In genomic region chr3:185552358-185552877, GRCh38 we compare ENCODE assay signal across 8 cellular contexts. TPM values are rescaled to one million over a fixed set of nuclear protein-coding genes. Genes with fewer than 3 reads are reported as not detected.
DNase-seq lines count a peak whose midpoint lies in the region; ATAC-seq and TF ChIP-seq lines count a peak whose summit lies in the region.
"Had no signal": no experiment of that assay in that cellular context is flagged by ENCODE, and none has a peak within 500 bp of the region (broad histone marks: within the 10 kb centered on the region; RNA-seq: fewer than 3 reads in every experiment).

Gene LIPH, minus strand, starts transcription at chr3:185552588. Its CDS starts 117 bp downstream, at chr3:185552471.

- no peaks in the 10 kb centered on the region for H3K36me3 Mint-ChIP-seq in activated T-helper 1 cell treated with anti-CD3 and anti-CD28 coated beads, Interleukin-12 subunit alpha, Interleukin-12 subunit beta, Interleukin-2, Interleukin-4 antibody, amounts not matched to agents 30 ng/mL and 10 ng/mL and 1 ng/mL, durations not matched to agents 14 hours and 24 hours and 36 hours (ENCODE audit: low read depth)

- no peak within 1 kb of the TSS for H3K9ac ChIP-seq in HUES48 (ENCODE audit: low read depth, low read length)

- H3K27ac Mint-ChIP-seq in activated T-helper 1 cell treated with anti-CD3 and anti-CD28 coated beads, Interleukin-12 subunit alpha, Interleukin-12 subunit beta, Interleukin-2, Interleukin-4 antibody, amounts not matched to agents 30 ng/mL and 10 ng/mL and 1 ng/mL, durations not matched to agents 14 hours and 24 hours and 36 hours: peak within 1 kb of the TSS; percentile 42

- no peak within 1 kb of the TSS for H3K4me3 Mint-ChIP-seq in activated T-helper 1 cell treated with anti-CD3 and anti-CD28 coated beads, Interleukin-12 subunit alpha, Interleukin-12 subunit beta, Interleukin-2, Interleukin-4 antibody, amounts not matched to agents 30 ng/mL and 10 ng/mL and 1 ng/mL, durations not matched to agents 14 hours and 24 hours and 36 hours

- intact Hi-C loops in activated T-helper 1 cell treated with anti-CD3 and anti-CD28 coated beads, Interleukin-12 subunit alpha, Interleukin-12 subunit beta, Interleukin-2, Interleukin-4 antibody, amounts not matched to agents 30 ng/mL and 10 ng/mL and 1 ng/mL, durations not matched to agents 14 hours and 24 hours and 36 hours (cut with micrococcal nuclease): loop anchor here (2.0 kb wide), 1 partner anchor 54 kb away; the partner anchor contains the start of gene TMEM41A
- intact Hi-C loops in mucosa of descending colon (cut with DNase I, micrococcal nuclease): no loop called here

- H3K9me3 ChIP-seq in HUES48 (ENCODE audit: control insufficient read depth, insufficient read depth, low read length) (no peaks in the 10 kb centered on the region), mucosa of descending colon (no peaks in the 10 kb centered on the region), BE2C (no peaks in the 10 kb centered on the region)
- H3K9me3 ChIP-seq: neutrophil had no signal

- DNase-seq in activated T-helper 1 cell treated with anti-CD3 and anti-CD28 coated beads, Interleukin-12 subunit alpha, Interleukin-12 subunit beta, Interleukin-2, Interleukin-4 antibody, amounts not matched to agents 30 ng/mL and 10 ng/mL and 1 ng/mL, durations not matched to agents 14 hours and 24 hours and 36 hours (ENCODE audit: low spot score): no peak
- DNase-seq in mucosa of descending colon (peak in 2 of 3 donors; percentile 57 to 81), mesenteric fat pad (ENCODE audit: low spot score) (no peak), BE2C (no peak)

- TF ChIP-seq CTCF in mucosa of descending colon (IDR thresholded peaks at IDR 0.05) (no peak), BE2C (IDR thresholded peaks at IDR 0.05; ENCODE audit: low read depth, low read length) (no peak)

- peak within 1 kb of the TSS; percentile 39 for H3K27ac ChIP-seq in HUES48 (ENCODE audit: low read depth, low read length)
- H3K27ac ChIP-seq: neutrophil had no signal

- ATAC-seq in GM18498 (IDR thresholded peaks at IDR 0.05; ENCODE audit: unreplicated experiment) (peak; percentile 75), GM21515 (IDR thresholded peaks at IDR 0.05; ENCODE audit: unreplicated experiment) (peak; percentile 76), mucosa of descending colon (peak; percentile 85)

- H3K27me3 ChIP-seq in HUES48 (ENCODE audit: control insufficient read depth, insufficient read depth, low read length) (no peaks in the 10 kb centered on the region), BE2C (no peaks in the 10 kb centered on the region)
- H3K27me3 ChIP-seq: neutrophil had no signal

- H3K4me1 Mint-ChIP-seq in activated T-helper 1 cell treated with anti-CD3 and anti-CD28 coated beads, Interleukin-12 subunit alpha, Interleukin-12 subunit beta, Interleukin-2, Interleukin-4 antibody, amounts not matched to agents 30 ng/mL and 10 ng/mL and 1 ng/mL, durations not matched to agents 14 hours and 24 hours and 36 hours (ENCODE audit: low read depth): peaks cover 9% of the 10 kb centered on the region

- no peaks in the 10 kb centered on the region for H3K9me3 Mint-ChIP-seq in activated T-helper 1 cell treated with anti-CD3 and anti-CD28 coated beads, Interleukin-12 subunit alpha, Interleukin-12 subunit beta, Interleukin-2, Interleukin-4 antibody, amounts not matched to agents 30 ng/mL and 10 ng/mL and 1 ng/mL, durations not matched to agents 14 hours and 24 hours and 36 hours

- H3K4me1 ChIP-seq in HUES48 (ENCODE audit: control insufficient read depth, insufficient read depth, low read length) (peaks cover 6% of the 10 kb centered on the region), mucosa of descending colon (ENCODE audit: low read depth) (peaks cover 25% of the 10 kb centered on the region), BE2C (no peaks in the 10 kb centered on the region)

- H3K36me3 ChIP-seq in HUES48 (ENCODE audit: control insufficient read depth, insufficient read depth, low read length) (no peaks in the 10 kb centered on the region), mucosa of descending colon (ENCODE audit: low read depth) (no peaks in the 10 kb centered on the region), BE2C (no peaks in the 10 kb centered on the region)
- H3K36me3 ChIP-seq: neutrophil had no signal

- H3K4me3 ChIP-seq in HUES48 (ENCODE audit: low read depth, low read length) (no peak within 1 kb of the TSS), mucosa of descending colon (peak within 1 kb of the TSS; percentile 14), BE2C (ENCODE audit: low read depth, low read length) (no peak within 1 kb of the TSS)

- H3K27me3 Mint-ChIP-seq in activated T-helper 1 cell treated with anti-CD3 and anti-CD28 coated beads, Interleukin-12 subunit alpha, Interleukin-12 subunit beta, Interleukin-2, Interleukin-4 antibody, amounts not matched to agents 30 ng/mL and 10 ng/mL and 1 ng/mL, durations not matched to agents 14 hours and 24 hours and 36 hours (ENCODE audit: insufficient read depth): no peaks in the 10 kb centered on the region

RNA-seq across cellular contexts. Expression of gene LIPH, which starts in this region (rescaled TPM):
- total RNA-seq in activated T-helper 1 cell treated with anti-CD3 and anti-CD28 coated beads, Interleukin-12 subunit alpha, Interleukin-12 subunit beta, Interleukin-2, Interleukin-4 antibody, amounts not matched to agents 30 ng/mL and 10 ng/mL and 1 ng/mL, durations not matched to agents 14 hours and 24 hours and 36 hours: not detected in 2 replicates
- 100 to 1,000 TPM in 2 of 3 donors, 10 to 100 TPM in 1; 46.3 to 165 (median 122) TPM for total RNA-seq in mucosa of descending colon
- 0.48 TPM for total RNA-seq in mesenteric fat pad
- not detected for polyA plus RNA-seq in BE2C (2012; ENCODE audit: insufficient read depth, insufficient read length, low read depth)

Comparison
In these comparisons a context has a peak if more than half of its experiments do, and no peak if none do; other contexts are left out.
1. RNA of gene LIPH (total RNA-seq): 46.3 to 165 TPM in mucosa of descending colon; 0.48 TPM in mesenteric fat pad (single experiment) and not detected in activated T-helper 1 cell treated with anti-CD3 and anti-CD28 coated beads, Interleukin-12 subunit alpha, Interleukin-12 subunit beta, Interleukin-2, Interleukin-4 antibody, amounts not matched to agents 30 ng/mL and 10 ng/mL and 1 ng/mL, durations not matched to agents 14 hours and 24 hours and 36 hours; every median in the first group is over 10 times any median in the second.
2. DNase-seq: peak in mucosa of descending colon (2 of 3); none in activated T-helper 1 cell treated with anti-CD3 and anti-CD28 coated beads, Interleukin-12 subunit alpha, Interleukin-12 subunit beta, Interleukin-2, Interleukin-4 antibody, amounts not matched to agents 30 ng/mL and 10 ng/mL and 1 ng/mL, durations not matched to agents 14 hours and 24 hours and 36 hours (single experiment), mesenteric fat pad (single experiment) and BE2C (single experiment).
3. Peak in every context shown above with its lines, with median percentiles within 50 percentile points of each other: ATAC-seq.